14 cellular contexts compared by ENCODE assay signal in the genomic region with DNA sequence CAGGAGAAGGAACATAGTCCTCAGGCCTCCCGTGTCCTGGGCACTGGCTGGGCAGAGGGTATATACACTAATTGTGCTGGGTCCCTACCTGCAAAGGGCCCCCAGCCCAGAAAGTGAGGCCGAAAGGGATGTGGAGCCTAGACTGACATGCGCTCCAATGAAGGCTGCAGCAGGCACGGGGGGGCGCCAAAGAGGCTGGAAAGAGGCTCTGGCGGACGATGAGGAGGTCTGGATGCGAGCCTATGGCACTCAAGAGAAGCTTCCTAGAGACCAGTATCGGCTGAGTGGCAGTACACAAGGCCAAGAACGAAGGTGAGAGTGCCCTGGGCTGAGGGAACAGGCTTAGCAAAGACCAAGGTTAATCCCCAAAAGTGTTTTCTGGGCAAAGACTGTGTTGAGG. TPM values are rescaled to one million over a fixed set of nuclear protein-coding genes. Genes with fewer than 3 reads are reported as not detected.
DNase-seq lines count a peak whose midpoint lies in the region; ATAC-seq and TF ChIP-seq lines count a peak whose summit lies in the region.
"Had no signal": no experiment of that assay in that cellular context is flagged by ENCODE, and none has a peak within 500 bp of the region (broad histone marks: within the 10 kb centered on the region; RNA-seq: fewer than 3 reads in every experiment).

No MANE protein-coding gene starts in this region.

- H3K27me3 ChIP-seq in neural progenitor cell, result no peaks in the 10 kb centered on the region
- H3K27me3 ChIP-seq: BLaER1 treated with 17β-estradiol and CSF1 and Interleukin-3, amounts not matched to agents 10 nM and 100 nM had no signal

- no peaks in the 10 kb centered on the region for H3K27me3 Mint-ChIP-seq in activated T-cell treated with anti-CD3 and anti-CD28 coated beads, Interleukin-2, amount 50 U/mL, for 24 hours
- H3K27me3 Mint-ChIP-seq in neural progenitor cell (ENCODE audit: insufficient read depth, low read depth), result peaks cover 3% of the 10 kb centered on the region
- H3K27me3 Mint-ChIP-seq in stimulated activated memory B cell treated with anti-CD40 and anti-IgM and Interleukin-4, amounts not matched to agents 10 μg/mL and 1 μg/mL and 100 μg/mL, for 72 hours, result no peaks in the 10 kb centered on the region

- TF ChIP-seq CTCF in cardiac fibroblast (IDR thresholded peaks at IDR 0.05; ENCODE audit: low read depth, low read length) (peak; percentile 25), neural progenitor cell (IDR thresholded peaks at IDR 0.05) (peak; percentile 49)

- H3K36me3 ChIP-seq in neural progenitor cell, result no peaks in the 10 kb centered on the region

- peaks cover 23% of the 10 kb centered on the region for H3K4me1 Mint-ChIP-seq in activated T-cell treated with anti-CD3 and anti-CD28 coated beads, Interleukin-2, amount 50 U/mL, for 24 hours (ENCODE audit: low read depth)
- no peaks in the 10 kb centered on the region for H3K4me1 Mint-ChIP-seq in neural progenitor cell
- peaks cover 25% of the 10 kb centered on the region for H3K4me1 Mint-ChIP-seq in stimulated activated memory B cell treated with anti-CD40 and anti-IgM and Interleukin-4, amounts not matched to agents 10 μg/mL and 1 μg/mL and 100 μg/mL, for 72 hours

- H3K79me2 ChIP-seq in neural progenitor cell (ENCODE audit: low read depth), result no peaks in the 10 kb centered on the region

- H3K36me3 Mint-ChIP-seq in activated T-cell treated with anti-CD3 and anti-CD28 coated beads, Interleukin-2, amount 50 U/mL, for 24 hours (ENCODE audit: low read depth), result peaks cover 76% of the 10 kb centered on the region
- peaks cover 5% of the 10 kb centered on the region for H3K36me3 Mint-ChIP-seq in neural progenitor cell
- H3K36me3 Mint-ChIP-seq in stimulated activated memory B cell treated with anti-CD40 and anti-IgM and Interleukin-4, amounts not matched to agents 10 μg/mL and 1 μg/mL and 100 μg/mL, for 72 hours, result peaks cover 79% of the 10 kb centered on the region

- no peak overlapping the region for H3K4me2 ChIP-seq in neural progenitor cell
- H3K4me2 ChIP-seq: BLaER1 treated with 17β-estradiol and CSF1 and Interleukin-3, amounts not matched to agents 10 nM and 100 nM had no signal

- H3K27ac Mint-ChIP-seq in activated T-cell treated with anti-CD3 and anti-CD28 coated beads, Interleukin-2, amount 50 U/mL, for 24 hours, result peak overlapping the region; percentile 10
- no peak overlapping the region for H3K27ac Mint-ChIP-seq in neural progenitor cell
- H3K27ac Mint-ChIP-seq in stimulated activated memory B cell treated with anti-CD40 and anti-IgM and Interleukin-4, amounts not matched to agents 10 μg/mL and 1 μg/mL and 100 μg/mL, for 72 hours, result no peak overlapping the region

- H3K27ac ChIP-seq in neural progenitor cell, result no peak overlapping the region
- H3K27ac ChIP-seq: BLaER1 treated with 17β-estradiol and CSF1 and Interleukin-3, amounts not matched to agents 10 nM and 100 nM; lower lobe of right lung; prostate gland had no signal

- H2AFZ ChIP-seq in neural progenitor cell (replicated peaks), result no peak overlapping the region

- H3F3A ChIP-seq in neural progenitor cell (ENCODE audit: low read depth), result no peaks in the 10 kb centered on the region

- no peaks in the 10 kb centered on the region for H4K20me1 ChIP-seq in neural progenitor cell (ENCODE audit: low read depth)

- ATAC-seq in stimulated activated memory B cell treated with anti-CD40 and anti-IgM and Interleukin-4, amounts not matched to agents 10 μg/mL and 1 μg/mL and 100 μg/mL, for 72 hours, result no peak
- ATAC-seq: lower lobe of right lung had no signal

- H3K9me3 ChIP-seq in neural progenitor cell (ENCODE audit: low read depth), result no peaks in the 10 kb centered on the region
- H3K9me3 ChIP-seq: BLaER1 treated with 17β-estradiol and CSF1 and Interleukin-3, amounts not matched to agents 10 nM and 100 nM; lower lobe of right lung; prostate gland had no signal

- no peak overlapping the region for H3K9ac ChIP-seq in neural progenitor cell
- H3K9ac ChIP-seq: BLaER1 treated with 17β-estradiol and CSF1 and Interleukin-3, amounts not matched to agents 10 nM and 100 nM had no signal

- H3K4me3 ChIP-seq in cardiac fibroblast (replicated peaks in 1 of 2; ENCODE audit: low read depth in 2 of 2, low read length in 2 of 2), result no peak overlapping the region
- H3K4me3 ChIP-seq in neural progenitor cell, result no peak overlapping the region
- H3K4me3 ChIP-seq: BLaER1 treated with 17β-estradiol and CSF1 and Interleukin-3, amounts not matched to agents 10 nM and 100 nM; lower lobe of right lung; prostate gland had no signal

- H3K9me3 Mint-ChIP-seq in activated T-cell treated with anti-CD3 and anti-CD28 coated beads, Interleukin-2, amount 50 U/mL, for 24 hours, result no peaks in the 10 kb centered on the region
- no peaks in the 10 kb centered on the region for H3K9me3 Mint-ChIP-seq in neural progenitor cell
- H3K9me3 Mint-ChIP-seq in stimulated activated memory B cell treated with anti-CD40 and anti-IgM and Interleukin-4, amounts not matched to agents 10 μg/mL and 1 μg/mL and 100 μg/mL, for 72 hours, result no peaks in the 10 kb centered on the region

- no peak overlapping the region for H3K4me3 Mint-ChIP-seq in activated T-cell treated with anti-CD3 and anti-CD28 coated beads, Interleukin-2, amount 50 U/mL, for 24 hours
- H3K4me3 Mint-ChIP-seq in neural progenitor cell, result no peak overlapping the region
- H3K4me3 Mint-ChIP-seq in stimulated activated memory B cell treated with anti-CD40 and anti-IgM and Interleukin-4, amounts not matched to agents 10 μg/mL and 1 μg/mL and 100 μg/mL, for 72 hours, result no peak overlapping the region

- DNase-seq in activated T-cell treated with anti-CD3 and anti-CD28 coated beads, Interleukin-2, amount 50 U/mL, for 24 hours, result no peak
- no peak for DNase-seq in activated T-cell treated with anti-CD3 and anti-CD28 coated beads, Interleukin-2, amount 50 U/mL, for 48 hours
- peak; percentile 37 for DNase-seq in HuH-7 (ENCODE audit: low spot score)
- DNase-seq in cardiac fibroblast (ENCODE audit: low read depth in 2 of 2), result peak; percentile 11 to 12
- peak; percentile 50 for DNase-seq in neural progenitor cell (ENCODE audit: low spot score)
- no peak for DNase-seq in NCI-H1417 treated with DMSO at 0.1 percent for 48 hours (lab: John Stamatoyannopoulos, UW)
- no peak for DNase-seq in superior temporal gyrus (ENCODE audit: extremely low spot score)
- DNase-seq: activated CD4-positive, alpha-beta T cell treated with anti-CD3 and anti-CD28 coated beads, Interleukin-2, amount 50 U/mL, for 4 hours; anterior cingulate cortex; lower lobe of right lung; NCI-H1048 had no signal

- no peaks in the 10 kb centered on the region for H3K4me1 ChIP-seq in neural progenitor cell
- H3K4me1 ChIP-seq: prostate gland had no signal

RNA-seq across cellular contexts. Expression of a gene that starts 16.6 kb away (rescaled TPM):
- total RNA-seq in neural progenitor cell (ENCODE audit: low replicate concordance), result 21.6 and 48.0 TPM in 2 replicates

RNA-seq across cellular contexts. Expression of a gene that starts 17.3 kb away (rescaled TPM):
- total RNA-seq in neural progenitor cell (ENCODE audit: low replicate concordance), result 9.7 and 14.7 TPM in 2 replicates

RNA-seq across cellular contexts. Expression of a gene that starts 47.6 kb away (rescaled TPM):
- not detected in 2 replicates for total RNA-seq in neural progenitor cell (ENCODE audit: low replicate concordance)

Comparison
In these comparisons a context has a peak if more than half of its experiments do, and no peak if none do; other contexts are left out.
1. DNase-seq: peak in HuH-7 (single experiment), cardiac fibroblast (2 of 2) and neural progenitor cell (single experiment); none in activated T-cell treated with anti-CD3 and anti-CD28 coated beads, Interleukin-2, amount 50 U/mL, for 24 hours (single experiment), activated T-cell treated with anti-CD3 and anti-CD28 coated beads, Interleukin-2, amount 50 U/mL, for 48 hours (0 of 2), NCI-H1417 treated with DMSO at 0.1 percent for 48 hours (single experiment) and superior temporal gyrus (single experiment).